19 cellular contexts compared by ENCODE assay signal in the genomic region with DNA sequence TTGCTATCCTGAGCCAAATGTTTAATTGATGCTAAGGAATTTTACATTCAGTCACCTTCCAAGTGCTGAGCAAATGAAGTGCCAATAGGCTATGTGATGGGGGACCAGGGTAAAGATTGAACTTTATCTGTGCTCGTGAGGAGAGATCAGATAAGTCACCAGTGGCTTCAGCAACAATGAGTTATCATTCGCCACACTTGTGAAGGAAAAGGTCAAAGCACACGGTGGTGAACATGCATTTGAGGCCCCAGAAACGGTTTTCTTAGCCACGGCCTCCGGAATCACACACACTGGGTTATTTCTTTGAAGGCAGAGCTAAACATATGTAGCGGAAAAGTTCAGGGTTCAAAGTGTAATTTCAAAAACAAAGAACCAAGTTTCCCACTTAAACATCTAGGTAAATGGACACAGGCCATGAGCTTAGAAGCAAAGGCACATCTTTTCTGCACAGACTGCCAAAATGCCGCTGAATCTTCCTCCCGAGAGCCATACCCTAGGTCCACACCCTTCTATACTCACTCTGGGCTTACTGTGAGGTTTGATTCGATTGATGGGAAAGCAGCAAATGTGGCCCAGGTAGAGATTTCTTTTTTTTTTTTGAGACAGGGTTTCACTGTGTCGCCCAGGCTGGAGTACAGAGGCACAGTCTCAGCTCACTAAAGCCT.
DNase-seq lines count a peak whose midpoint lies in the region; ATAC-seq, FAIRE-seq and TF ChIP-seq lines count a peak whose summit lies in the region.
"Had no signal": no experiment of that assay in that cellular context is flagged by ENCODE, and none has a peak within 500 bp of the region (broad histone marks: within the 10 kb centered on the region; RNA-seq: fewer than 3 reads in every experiment).

No MANE protein-coding gene starts in this region.

- no peak overlapping the region for H4K5ac ChIP-seq in H1 (ENCODE audit: insufficient read length, low read depth, low read length)

- H2AFZ ChIP-seq in HepG2 (ENCODE audit: low read length) (no peak overlapping the region), H1 (ENCODE audit: low read length) (no peak overlapping the region)
- H2AFZ ChIP-seq: GM23338 had no signal

- TF ChIP-seq POLR2A in HepG2 (IDR thresholded peaks at IDR 0.05; ENCODE audit: insufficient read depth in 1 of 2, low read depth in 2 of 2, low read length in 2 of 2): 0 out of 4 replicates have a peak, but pooled peaks of 1 of the 2 experiments have one; percentile 21
- TF ChIP-seq POLR2A in right lobe of liver (IDR thresholded peaks at IDR 0.05): no peak
- no peak for TF ChIP-seq POLR2A in H1 (IDR thresholded peaks at IDR 0.05; ENCODE audit: control extremely low read depth in 1 of 2, low read depth in 2 of 2, low read length in 2 of 2)

- H3K27me3 ChIP-seq in HepG2 (ENCODE audit: control insufficient read depth in 1 of 2, insufficient read depth in 2 of 2, low read length in 2 of 2) (no peaks in the 10 kb centered on the region), right lobe of liver (no peaks in the 10 kb centered on the region), H1 (replicated peaks in 1 of 4; ENCODE audit: control insufficient read depth in 3 of 4, extremely low read depth in 1 of 4, insufficient read depth in 3 of 4, low read length in 3 of 4) (no peaks in the 10 kb centered on the region)

- BruUV-seq in HepG2 (replicated peaks; lab: Mats Ljungman, UMichigan): no TSS peak

- H3K4me1 ChIP-seq in HepG2 (ENCODE audit: insufficient read depth, low read length): peaks cover 92% of the 10 kb centered on the region
- H3K4me1 ChIP-seq in right lobe of liver: peaks cover 0 to 15% (median 4%) of the 10 kb centered on the region in 4 donors
- peaks cover 0 to 8% (median 7%) of the 10 kb centered on the region in 4 experiments; a peak in 4 of 7 replicates for H3K4me1 ChIP-seq in H1 (replicated peaks in 1 of 4; ENCODE audit: control insufficient read depth in 3 of 4, insufficient read depth in 4 of 4, low read length in 3 of 4)
- H3K4me1 ChIP-seq: HAP-1 had no signal

- no peak overlapping the region; the same call in 1 of the 2 replicates for H2AK5ac ChIP-seq in H1 (ENCODE audit: low read depth, low read length)

- H3K9me3 ChIP-seq in HepG2 (ENCODE audit: low read length) (no peaks in the 10 kb centered on the region), right lobe of liver (no peaks in the 10 kb centered on the region), H1 (ENCODE audit: insufficient read depth in 2 of 2, low read depth in 1 of 2, low read length in 1 of 2) (no peaks in the 10 kb centered on the region)
- H3K9me3 ChIP-seq: HAP-1 had no signal

- H3K36me3 ChIP-seq in HepG2 (replicated peaks in 1 of 2; ENCODE audit: control insufficient read depth in 1 of 2, insufficient read depth in 2 of 2, low read length in 2 of 2) (no peaks in the 10 kb centered on the region), right lobe of liver (no peaks in the 10 kb centered on the region), H1 (ENCODE audit: control insufficient read depth in 2 of 4, insufficient read depth in 4 of 4, low read length in 3 of 4) (no peaks in the 10 kb centered on the region)
- H3K36me3 ChIP-seq: HAP-1 had no signal

- WGBS in HepG2 (ENCODE audit: low lambda C conversion rate): 6% methylated on average over 11 of the region's 11 CpGs
- WGBS in right lobe of liver (ENCODE audit: insufficient coverage, low coverage, low lambda C conversion rate, missing lambda C conversion rate): 81% methylated on average over 10 of the region's 11 CpGs
- 91% methylated on average over 11 of the region's 11 CpGs; no CpG with 5 or more reads in 1 of the 2 experiments for WGBS in H1 (ENCODE audit: extremely low coverage in 1 of 2, insufficient coverage in 1 of 2, insufficient read length in 1 of 2, insufficient replicate concordance in 2 of 2, low coverage in 1 of 2, low lambda C conversion rate in 2 of 2, missing lambda C conversion rate in 1 of 2), 2 experiments

- H3K23ac ChIP-seq in H1 (ENCODE audit: insufficient read length): no peak overlapping the region

- no peak overlapping the region for H3K4ac ChIP-seq in H1 (replicated peaks; ENCODE audit: insufficient read length, low read depth, low read length)

- no peak overlapping the region for H3K14ac ChIP-seq in H1 (ENCODE audit: insufficient read length)

- POLR2A ChIA-PET in HepG2 (lab: Yijun Ruan, JAX): interaction anchor here (1.0 to 5.5 kb wide), 4 partner anchors 8 to 36 kb away, joined by 3 to 46 read pairs (median 9); no protein-coding TSS in a partner anchor
- POLR2A ChIA-PET in H1 (lab: Charles Lee; ENCODE audit: partially characterized antibody): interaction anchor here (0.7 kb wide), 1 partner anchor 371 kb away, joined by 3 read pairs; no protein-coding TSS in a partner anchor

- H3K9ac ChIP-seq in HepG2 (ENCODE audit: insufficient read depth, low read depth, low read length) (peak overlapping the region; percentile 50), H1 (replicated peaks in 1 of 4; ENCODE audit: extremely low read depth in 1 of 4, low read depth in 3 of 4, low read length in 3 of 4) (no peak overlapping the region)

- H3K4me3 Mint-ChIP-seq in activated T-helper 2 cell treated with anti-CD3 and anti-CD28 coated beads, Interferon-gamma antibody, Interleukin-2, Interleukin-4, amounts not matched to agents 10 μg/mL and 5 μg/mL and 100 μg/mL, durations not matched to agents 14 hours and 24 hours and 36 hours (ENCODE audit: low read depth): no peak overlapping the region
- H3K4me3 Mint-ChIP-seq in nephron progenitor cell: no peak overlapping the region
- H3K4me3 Mint-ChIP-seq: CD4-positive, alpha-beta memory T cell; GM23338; HFFc6 had no signal

- no peaks in the 10 kb centered on the region for H3K79me1 ChIP-seq in H1 (ENCODE audit: low read depth, low read length)

- in situ Hi-C loops in HepG2 (cut with HindIII; ENCODE audit: extremely low pct_ligation_motif_present, low pct_unique_long_range_greater_than_20kb): no loop called here

- H3K79me2 ChIP-seq in HepG2 (ENCODE audit: insufficient read depth, low read length) (no peaks in the 10 kb centered on the region), H1 (ENCODE audit: control insufficient read depth in 1 of 2, insufficient read depth in 2 of 2, low read length in 2 of 2) (no peaks in the 10 kb centered on the region)

- no peak overlapping the region for H2BK15ac ChIP-seq in H1 (ENCODE audit: low read length)

- H2BK12ac ChIP-seq in H1 (ENCODE audit: low read depth, low read length): peak overlapping the region; percentile 18; the same call in 1 of the 2 replicates

- CTCF ChIA-PET in HepG2 (lab: Yijun Ruan, JAX; ENCODE audit: low intra/inter-chr PET ratio, low total read pairs) (no interaction called here), H1 (lab: Charles Lee; ENCODE audit: partially characterized antibody) (interaction anchor here (1.5 to 3.2 kb wide), 4 partner anchors 8 to 87 kb away, joined by 5 to 14 read pairs (median 8); no protein-coding TSS in a partner anchor)

- ATAC-seq in HepG2 (peak; percentile 83), right lobe of liver (no peak), HG02798 (IDR thresholded peaks at IDR 0.05; ENCODE audit: poor library complexity, unreplicated experiment) (no peak)
- ATAC-seq: GM23338 had no signal

- 0 out of 2 replicates have a peak overlapping the region, but pooled peaks have one; percentile 10 for H3K18ac ChIP-seq in H1 (ENCODE audit: extremely low read depth, low read length)

- H3K4me3 ChIP-seq in HepG2 (replicated peaks in 1 of 3; ENCODE audit: insufficient read depth in 1 of 3, low read depth in 2 of 3, low read length in 3 of 3) (peak overlapping the region in 1 of 3 experiments; percentile 10; a peak in 1 of 6 replicates), right lobe of liver (no peak overlapping the region), H1 (ENCODE audit: extremely low read depth in 1 of 4, insufficient read depth in 2 of 4, low read depth in 3 of 4, low read length in 4 of 4) (no peak overlapping the region)
- H3K4me3 ChIP-seq: GM23338, HAP-1 had no signal

- intact Hi-C loops in HepG2 (cut with micrococcal nuclease; ENCODE audit: unreplicated experiment): no loop called here
- intact Hi-C loops in right lobe of liver (cut with DNase I): no loop called here
- intact Hi-C loops in activated T-helper 2 cell treated with anti-CD3 and anti-CD28 coated beads, Interferon-gamma antibody, Interleukin-2, Interleukin-4, amounts not matched to agents 10 μg/mL and 5 μg/mL and 100 μg/mL, durations not matched to agents 14 hours and 24 hours and 36 hours (cut with micrococcal nuclease): loop anchor here (5.0 kb wide), 1 partner anchor 42 kb away; no protein-coding TSS in a partner anchor

- H4K8ac ChIP-seq in H1 (ENCODE audit: extremely low read depth, insufficient read depth, low read length): no peak overlapping the region

- no peaks in the 10 kb centered on the region for H3K36me3 Mint-ChIP-seq in activated T-helper 2 cell treated with anti-CD3 and anti-CD28 coated beads, Interferon-gamma antibody, Interleukin-2, Interleukin-4, amounts not matched to agents 10 μg/mL and 5 μg/mL and 100 μg/mL, durations not matched to agents 14 hours and 24 hours and 36 hours (ENCODE audit: low read depth)
- no peaks in the 10 kb centered on the region for H3K36me3 Mint-ChIP-seq in nephron progenitor cell (ENCODE audit: low read depth)
- H3K36me3 Mint-ChIP-seq: CD4-positive, alpha-beta memory T cell had no signal

- H3K9me3 Mint-ChIP-seq in activated T-helper 2 cell treated with anti-CD3 and anti-CD28 coated beads, Interferon-gamma antibody, Interleukin-2, Interleukin-4, amounts not matched to agents 10 μg/mL and 5 μg/mL and 100 μg/mL, durations not matched to agents 14 hours and 24 hours and 36 hours: no peaks in the 10 kb centered on the region
- no peaks in the 10 kb centered on the region for H3K9me3 Mint-ChIP-seq in nephron progenitor cell
- H3K9me3 Mint-ChIP-seq: CD4-positive, alpha-beta memory T cell; GM23338; HFFc6 had no signal

- FAIRE-seq in HepG2 (lab: Jason Lieb, UNC): peak; percentile 77
- no peak for FAIRE-seq in H1 (lab: Jason Lieb, UNC)
- FAIRE-seq: G401.6, GM12892, GM19239, H54 had no signal

- peak overlapping the region; percentile 64 for H2BK20ac ChIP-seq in H1 (ENCODE audit: low read length)

- TF ChIP-seq RAD21 in HepG2 (CRISPR knock-in tag; IDR thresholded peaks at IDR 0.05) (no peak), H1 (IDR thresholded peaks at IDR 0.05 in 1 of 2, conservative IDR thresholded peaks at IDR 0.05 in 1 of 2; ENCODE audit: low read depth in 2 of 2, low read length in 2 of 2) (no peak)

- no peaks in the 10 kb centered on the region for H4K20me1 ChIP-seq in HepG2 (ENCODE audit: insufficient read depth, low read length)
- H4K20me1 ChIP-seq in H1 (replicated peaks in 1 of 2; ENCODE audit: control insufficient read depth in 1 of 2, insufficient read depth in 2 of 2, low read length in 2 of 2): no peaks in the 10 kb centered on the region

- H3K27ac ChIP-seq in HepG2 (ENCODE audit: extremely low read length, insufficient read depth, low read length) (peak overlapping the region; percentile 82), right lobe of liver (no peak overlapping the region), H1 (ENCODE audit: low read depth, low read length) (no peak overlapping the region)

- H3K4me1 Mint-ChIP-seq in activated T-helper 2 cell treated with anti-CD3 and anti-CD28 coated beads, Interferon-gamma antibody, Interleukin-2, Interleukin-4, amounts not matched to agents 10 μg/mL and 5 μg/mL and 100 μg/mL, durations not matched to agents 14 hours and 24 hours and 36 hours (ENCODE audit: low read depth): peaks cover 9% of the 10 kb centered on the region
- H3K4me1 Mint-ChIP-seq in nephron progenitor cell: peaks cover 28% of the 10 kb centered on the region
- H3K4me1 Mint-ChIP-seq: CD4-positive, alpha-beta memory T cell had no signal

- no peak overlapping the region for H2BK120ac ChIP-seq in H1 (replicated peaks; ENCODE audit: low read depth, low read length)

- TF ChIP-seq CTCF in HepG2 (CRISPR knock-in tag; IDR thresholded peaks at IDR 0.05): no peak
- no peak for TF ChIP-seq CTCF in right lobe of liver (IDR thresholded peaks at IDR 0.05)
- TF ChIP-seq CTCF in H1 (IDR thresholded peaks at IDR 0.05; ENCODE audit: control extremely low read depth in 1 of 3, insufficient read depth in 1 of 3, low read depth in 1 of 3, low read length in 3 of 3): no peak
- TF ChIP-seq CTCF in nephron progenitor cell (IDR thresholded peaks at IDR 0.05): no peak

- peaks cover 3% of the 10 kb centered on the region for H3K27me3 Mint-ChIP-seq in activated T-helper 2 cell treated with anti-CD3 and anti-CD28 coated beads, Interferon-gamma antibody, Interleukin-2, Interleukin-4, amounts not matched to agents 10 μg/mL and 5 μg/mL and 100 μg/mL, durations not matched to agents 14 hours and 24 hours and 36 hours (ENCODE audit: low read depth)
- H3K27me3 Mint-ChIP-seq in nephron progenitor cell (ENCODE audit: low read depth, poor library complexity): peaks cover 17% of the 10 kb centered on the region

- H3K56ac ChIP-seq in H1 (replicated peaks; ENCODE audit: insufficient read length, low read depth, low read length): no peak overlapping the region

- H3K27ac Mint-ChIP-seq in activated T-helper 2 cell treated with anti-CD3 and anti-CD28 coated beads, Interferon-gamma antibody, Interleukin-2, Interleukin-4, amounts not matched to agents 10 μg/mL and 5 μg/mL and 100 μg/mL, durations not matched to agents 14 hours and 24 hours and 36 hours: peak overlapping the region; percentile 46
- peak overlapping the region; percentile 33 for H3K27ac Mint-ChIP-seq in nephron progenitor cell
- H3K27ac Mint-ChIP-seq: CD4-positive, alpha-beta memory T cell; GM23338; HFFc6 had no signal

- H4K91ac ChIP-seq in H1 (replicated peaks; ENCODE audit: insufficient read length, low read length): no peak overlapping the region

- peak overlapping the region; percentile 66 for H3K4me2 ChIP-seq in HepG2 (ENCODE audit: low read depth, low read length)
- H3K4me2 ChIP-seq in H1 (ENCODE audit: insufficient read depth in 1 of 2, low read depth in 2 of 2, low read length in 2 of 2): no peak overlapping the region
- H3K4me2 ChIP-seq: GM23338 had no signal

- no peak overlapping the region for H2BK5ac ChIP-seq in H1 (ENCODE audit: low read depth, low read length)

- DNase-seq in HepG2 (ENCODE audit: low spot score) (peak; percentile 87), right lobe of liver (no peak), H1 (ENCODE audit: low read depth in 1 of 2, low spot score in 2 of 2) (no peak), nephron progenitor cell (no peak)
- DNase-seq in activated T-helper 2 cell treated with anti-CD3 and anti-CD28 coated beads, Interferon-gamma antibody, Interleukin-2, Interleukin-4, amounts not matched to agents 10 μg/mL and 5 μg/mL and 100 μg/mL, durations not matched to agents 14 hours and 24 hours and 36 hours (ENCODE audit: low spot score): no peak
- no peak for DNase-seq in stimulated activated CD4-positive, alpha-beta T cell treated with anti-CD3 and anti-CD28 coated beads, Interleukin-2, amount 100 ng/mL, for 24 hours
- DNase-seq: C1 segment of cervical spinal cord; Calu3; CD4-positive, alpha-beta memory T cell; COR-L47; DND-41; HFFc6 had no signal

- TF ChIP-seq EP300 in HepG2 (IDR thresholded peaks at IDR 0.05; ENCODE audit: low read depth in 2 of 2, low read length in 2 of 2) (peak in 1 of 2 experiments; percentile 90; a peak in 2 of 4 replicates), HepG2 (CRISPR knock-in tag; IDR thresholded peaks at IDR 0.05; ENCODE audit: borderline replicate concordance) (peak; percentile 63), H1 (IDR thresholded peaks at IDR 0.05; ENCODE audit: borderline replicate concordance in 1 of 2, low read depth in 2 of 2, low read length in 2 of 2) (no peak)

- no peaks in the 10 kb centered on the region for H3K23me2 ChIP-seq in H1 (ENCODE audit: low read depth, low read length)
